23 cellular contexts compared by ENCODE assay signal in the genomic region with DNA sequence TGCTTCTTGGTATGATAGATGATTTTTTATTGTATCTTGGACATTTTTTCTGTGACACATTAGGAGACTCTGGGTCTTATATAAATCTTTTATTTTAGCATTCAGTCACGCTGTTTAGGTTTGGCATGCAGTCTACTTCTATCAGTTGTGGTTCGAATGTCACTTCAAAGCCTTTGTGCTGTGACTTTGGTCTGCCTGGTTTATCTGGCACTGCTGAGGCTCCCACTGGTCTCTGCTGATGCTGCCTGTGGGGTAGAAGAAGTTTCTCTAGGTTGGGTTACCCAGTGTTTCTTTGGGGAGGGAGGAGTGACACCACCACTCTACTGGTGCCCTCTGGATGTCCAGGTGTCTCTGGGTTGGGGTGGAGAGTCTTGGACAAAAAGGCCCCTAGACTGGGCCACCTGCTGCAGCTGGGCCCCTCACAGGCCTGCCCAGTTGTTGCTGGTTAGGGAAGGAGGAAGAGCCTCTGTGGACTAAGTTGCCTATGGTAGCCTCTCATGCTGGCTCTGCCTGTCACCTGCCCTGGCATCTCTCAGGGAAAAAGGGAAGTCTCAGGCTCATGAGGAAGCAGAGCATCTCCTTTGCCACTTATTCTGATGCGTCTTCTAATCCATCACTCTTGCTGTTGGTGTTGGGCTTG.
A peak's percentile ranks its signal among the peaks of the same experiment; 100 is the strongest.
DNase-seq lines count a peak whose midpoint lies in the region; ATAC-seq, FAIRE-seq and TF ChIP-seq lines count a peak whose summit lies in the region.
"Had no signal": no experiment of that assay in that cellular context is flagged by ENCODE, and none has a peak within 500 bp of the region (broad histone marks: within the 10 kb centered on the region; RNA-seq: fewer than 3 reads in every experiment).

No MANE protein-coding gene starts in this region.

- no peaks in the 10 kb centered on the region for H3K4me1 ChIP-seq in Peyer's patch
- peaks cover 0 to 3% of the 10 kb centered on the region in 2 donors for H3K4me1 ChIP-seq in kidney (ENCODE audit: control insufficient read depth in 1 of 2, insufficient read depth in 1 of 2, low read depth in 1 of 2, low read length in 2 of 2)
- peaks cover 9% of the 10 kb centered on the region for H3K4me1 ChIP-seq in suprapubic skin

- ATAC-seq in activated CD8-positive, alpha-beta memory T cell treated with anti-CD3 and anti-CD28 coated beads, Interleukin-2, amount 10 ng/mL, durations not matched to agents 7 days and 5 days = no peak
- ATAC-seq: HCT116, K562 had no signal

- H3K4me1 Mint-ChIP-seq in activated CD8-positive, alpha-beta memory T cell treated with anti-CD3 and anti-CD28 coated beads, Interleukin-2, amount 10 ng/mL, durations not matched to agents 7 days and 5 days = peaks cover 2% of the 10 kb centered on the region

- H3K9me3 ChIP-seq in Peyer's patch = no peaks in the 10 kb centered on the region
- H3K9me3 ChIP-seq in kidney (ENCODE audit: control insufficient read depth in 1 of 2, low read length in 2 of 2) = peaks cover 0 to 7% of the 10 kb centered on the region in 2 donors
- H3K9me3 ChIP-seq in suprapubic skin = no peaks in the 10 kb centered on the region

- H3K4me3 ChIP-seq in Peyer's patch (no peak overlapping the region), kidney (ENCODE audit: low read length in 2 of 2) (no peak overlapping the region), suprapubic skin (no peak overlapping the region)
- H3K4me3 ChIP-seq: K562 had no signal

- peaks cover 5% of the 10 kb centered on the region for H3K9me3 Mint-ChIP-seq in activated CD8-positive, alpha-beta memory T cell treated with anti-CD3 and anti-CD28 coated beads, Interleukin-2, amount 10 ng/mL, durations not matched to agents 7 days and 5 days (ENCODE audit: low read depth)

- no peaks in the 10 kb centered on the region for H3K36me3 Mint-ChIP-seq in activated CD8-positive, alpha-beta memory T cell treated with anti-CD3 and anti-CD28 coated beads, Interleukin-2, amount 10 ng/mL, durations not matched to agents 7 days and 5 days

- DNase-seq in activated CD8-positive, alpha-beta memory T cell treated with anti-CD3 and anti-CD28 coated beads, Interleukin-2, amount 50 U/mL, for 4 hours = peak; percentile 1
- no peak for DNase-seq in activated CD8-positive, alpha-beta memory T cell treated with anti-CD3 and anti-CD28 coated beads, Interleukin-2, amount 10 ng/mL, durations not matched to agents 7 days and 5 days
- DNase-seq in Peyer's patch (peak in 2 of 3 donors; percentile 19 to 24), kidney (peak; percentile 10), suprapubic skin (ENCODE audit: low spot score in 2 of 2) (peak; percentile 23 to 26), NCI-H526 (lab: John Stamatoyannopoulos, UW) (no peak), NOMO-1 (lab: John Stamatoyannopoulos, UW; ENCODE audit: unreplicated experiment in 2 of 2) (no peak), GM13976 (ENCODE audit: low spot score) (no peak)
- DNase-seq: Calu3, DMS53, GOT3, NCI-H1105 treated with DMSO at 0.1 percent for 48 hours, NCI-H1694, NCI-H2081 treated with DMSO at 0.1 percent for 48 hours, NCI-H748 treated with DMSO at 0.1 percent for 48 hours, OCI-M1, SHP77 treated with DMSO at 0.1 percent for 48 hours had no signal

- H3K27me3 Mint-ChIP-seq in activated CD8-positive, alpha-beta memory T cell treated with anti-CD3 and anti-CD28 coated beads, Interleukin-2, amount 10 ng/mL, durations not matched to agents 7 days and 5 days = peaks cover 30% of the 10 kb centered on the region

- H3K36me3 ChIP-seq in Peyer's patch (no peaks in the 10 kb centered on the region), kidney (ENCODE audit: control insufficient read depth in 1 of 2, insufficient read depth in 2 of 2, low read length in 2 of 2) (no peaks in the 10 kb centered on the region), suprapubic skin (no peaks in the 10 kb centered on the region)

- CTCF ChIA-PET in activated CD8-positive, alpha-beta memory T cell treated with anti-CD3 and anti-CD28 coated beads, Interleukin-2, amount 10 ng/mL, durations not matched to agents 7 days and 5 days (lab: Charles Lee) = no interaction called here

- 77% methylated on average over 2 of the region's 3 CpGs for WGBS in suprapubic skin

- TF ChIP-seq POLR2A in Peyer's patch (IDR thresholded peaks at IDR 0.05) (no peak), suprapubic skin (IDR thresholded peaks at IDR 0.05) (no peak)

- H3K27ac ChIP-seq in Peyer's patch (no peak overlapping the region), kidney (ENCODE audit: low read depth in 2 of 2, low read length in 2 of 2) (no peak overlapping the region), suprapubic skin (no peak overlapping the region)
- H3K27ac ChIP-seq: 22Rv1 had no signal

- H3K27ac Mint-ChIP-seq in activated CD8-positive, alpha-beta memory T cell treated with anti-CD3 and anti-CD28 coated beads, Interleukin-2, amount 10 ng/mL, durations not matched to agents 7 days and 5 days = no peak overlapping the region
- H3K27ac Mint-ChIP-seq: CD4-positive, alpha-beta T cell had no signal

- no peak for TF ChIP-seq EP300 in suprapubic skin (IDR thresholded peaks at IDR 0.05)

- H3K9ac ChIP-seq in kidney (ENCODE audit: low read length in 2 of 2) = no peak overlapping the region

- no peak overlapping the region for H3K4me3 Mint-ChIP-seq in activated CD8-positive, alpha-beta memory T cell treated with anti-CD3 and anti-CD28 coated beads, Interleukin-2, amount 10 ng/mL, durations not matched to agents 7 days and 5 days
- H3K4me3 Mint-ChIP-seq: CD4-positive, alpha-beta T cell had no signal

- in situ Hi-C loops in GM13976 (cut with MboI; ENCODE audit: low sequenced_read_pairs, unreplicated experiment) = no loop called here

- no peaks in the 10 kb centered on the region for H3K27me3 ChIP-seq in Peyer's patch
- H3K27me3 ChIP-seq in suprapubic skin = no peaks in the 10 kb centered on the region

- no peak for FAIRE-seq in kidney (lab: Jason Lieb, UNC)
- FAIRE-seq: GM12891, GM18507, K562 had no signal

- TF ChIP-seq CTCF in Peyer's patch (IDR thresholded peaks at IDR 0.05) (no peak), kidney (IDR thresholded peaks at IDR 0.05; ENCODE audit: borderline replicate concordance, extremely low read depth, insufficient read depth) (no peak), suprapubic skin (IDR thresholded peaks at IDR 0.05) (no peak), GM13976 (IDR thresholded peaks at IDR 0.05; ENCODE audit: borderline replicate concordance, control extremely low read depth, extremely low read depth, insufficient read depth, missing control alignments) (no peak)

- intact Hi-C loops in kidney (cut with DNase I) = no loop called here

Comparison
In these comparisons a context has a peak if more than half of its experiments do, and no peak if none do; other contexts are left out.
1. DNase-seq: peak in activated CD8-positive, alpha-beta memory T cell treated with anti-CD3 and anti-CD28 coated beads, Interleukin-2, amount 50 U/mL, for 4 hours (single experiment), Peyer's patch (2 of 3), kidney (single experiment) and suprapubic skin (2 of 2); none in activated CD8-positive, alpha-beta memory T cell treated with anti-CD3 and anti-CD28 coated beads, Interleukin-2, amount 10 ng/mL, durations not matched to agents 7 days and 5 days (single experiment), NCI-H526 (0 of 2), NOMO-1 (0 of 2) and GM13976 (single experiment).